12 cellular contexts compared by ENCODE assay signal in genomic region chr9:115945009-115945431, GRCh38.
DNase-seq lines count a peak whose midpoint lies in the region; ATAC-seq and TF ChIP-seq lines count a peak whose summit lies in the region.
"Had no signal": no experiment of that assay in that cellular context is flagged by ENCODE, and none has a peak within 500 bp of the region (broad histone marks: within the 10 kb centered on the region; RNA-seq: fewer than 3 reads in every experiment).

No MANE protein-coding gene starts in this region.

- H3K4me1 ChIP-seq in ascending aorta (peaks cover 0 to 18% of the 10 kb centered on the region in 2 donors), aorta (ENCODE audit: control insufficient read depth in 1 of 2, insufficient read depth in 2 of 2, low read length in 2 of 2) (peaks cover 3 to 6% of the 10 kb centered on the region in 2 donors)

- intact Hi-C loops in ascending aorta (cut with DNase I): loop anchor here (2.0 kb wide), 1 partner anchor 254 kb away; no protein-coding TSS in a partner anchor
- intact Hi-C loops in Right ventricle myocardium superior (cut with DNase I): no loop called here
- intact Hi-C loops in aorta (cut with DNase I): no loop called here
- intact Hi-C loops in lower leg skin (cut with DNase I; ENCODE audit: low total_unique reads): no loop called here
- intact Hi-C loops in posterior cingulate gyrus (cut with DNase I): no loop called here

- H3K36me3 Mint-ChIP-seq in osteocyte (ENCODE audit: unreplicated experiment): peaks cover 2% of the 10 kb centered on the region

- peak overlapping the region; percentile 98 for H3K27ac Mint-ChIP-seq in osteocyte (ENCODE audit: unreplicated experiment)

- peak; percentile 82 for ATAC-seq in Right ventricle myocardium superior (ENCODE audit: poor library complexity)
- no peak for ATAC-seq in aorta (ENCODE audit: low FRiP score)
- ATAC-seq: activated T-cell treated with anti-CD3 and anti-CD28 coated beads, Interleukin-2, amount 50 U/mL, for 4 hours had no signal

- H3K9me3 ChIP-seq in ascending aorta (no peaks in the 10 kb centered on the region), aorta (ENCODE audit: control insufficient read depth, low read length) (no peaks in the 10 kb centered on the region)

- TF ChIP-seq POLR2A in lower leg skin (IDR thresholded peaks at IDR 0.05): no peak

- H3K4me1 Mint-ChIP-seq in osteocyte (ENCODE audit: unreplicated experiment): peaks cover 43% of the 10 kb centered on the region

- H3K4me3 Mint-ChIP-seq in osteocyte (ENCODE audit: unreplicated experiment): no peak overlapping the region
- H3K4me3 Mint-ChIP-seq: activated T-cell treated with anti-CD3 and anti-CD28 coated beads, Interleukin-2, amount 50 U/mL, for 4 hours; nephron had no signal

- no peak for DNase-seq in ascending aorta (ENCODE audit: low spot score in 2 of 2)
- DNase-seq in Right ventricle myocardium superior: peak; percentile 77
- DNase-seq in osteocyte (ENCODE audit: extremely low spot score, unreplicated experiment): no peak
- no peak for DNase-seq in aorta
- no peak for DNase-seq in lower leg skin (ENCODE audit: low spot score in 2 of 2)
- DNase-seq in A172 (ENCODE audit: low spot score): no peak
- no peak for DNase-seq in posterior cingulate gyrus
- DNase-seq: activated CD4-positive, CD25-positive, alpha-beta regulatory T cell; activated T-cell treated with anti-CD3 and anti-CD28 coated beads, Interleukin-2, amount 50 U/mL, for 4 hours; Calu3; NCI-H748 treated with DMSO at 0.1 percent for 48 hours had no signal

- H3K36me3 ChIP-seq in ascending aorta: no peaks in the 10 kb centered on the region
- no peaks in the 10 kb centered on the region for H3K36me3 ChIP-seq in aorta (ENCODE audit: control insufficient read depth in 1 of 2, insufficient read depth in 2 of 2, low read length in 1 of 2)

- no peaks in the 10 kb centered on the region for H3K27me3 Mint-ChIP-seq in osteocyte (ENCODE audit: unreplicated experiment)

- H3K27me3 ChIP-seq in ascending aorta (no peaks in the 10 kb centered on the region), aorta (ENCODE audit: control insufficient read depth in 1 of 2, insufficient read depth in 2 of 2, low read length in 1 of 2) (no peaks in the 10 kb centered on the region)

- peak overlapping the region; percentile 83 to 90 for H3K27ac ChIP-seq in ascending aorta
- peak overlapping the region; percentile 57 to 84 for H3K27ac ChIP-seq in aorta (ENCODE audit: low read depth in 1 of 2, low read length in 2 of 2)

- no peak for TF ChIP-seq CTCF in ascending aorta (IDR thresholded peaks at IDR 0.05)
- TF ChIP-seq CTCF in osteocyte (IDR thresholded peaks at IDR 0.05): no peak
- TF ChIP-seq CTCF in lower leg skin (IDR thresholded peaks at IDR 0.05): no peak

- peaks cover 6% of the 10 kb centered on the region for H3K9me3 Mint-ChIP-seq in osteocyte (ENCODE audit: unreplicated experiment)
- H3K9me3 Mint-ChIP-seq: activated T-cell treated with anti-CD3 and anti-CD28 coated beads, Interleukin-2, amount 50 U/mL, for 4 hours; nephron had no signal

- H3K4me3 ChIP-seq in ascending aorta (no peak overlapping the region), aorta (ENCODE audit: low read length in 2 of 2) (no peak overlapping the region), lower leg skin (ENCODE audit: low read depth, poor library complexity, severe bottlenecking) (no peak overlapping the region)
